15 cellular contexts compared by ENCODE assay signal in genomic region chr3:61727435-61727834, GRCh38.
DNase-seq lines count a peak whose midpoint lies in the region; ATAC-seq and TF ChIP-seq lines count a peak whose summit lies in the region.
"Had no signal": no experiment of that assay in that cellular context is flagged by ENCODE, and none has a peak within 500 bp of the region (broad histone marks: within the 10 kb centered on the region; RNA-seq: fewer than 3 reads in every experiment).

No MANE protein-coding gene starts in this region.

- H3K9ac ChIP-seq in OCI-LY3 (ENCODE audit: low read length) = peak overlapping the region; percentile 5; the same call in 1 of the 2 replicates
- H3K9ac ChIP-seq: BLaER1 had no signal

- H3K4me2 ChIP-seq in OCI-LY3 (ENCODE audit: low read length) = peak overlapping the region; percentile 43
- H3K4me2 ChIP-seq: BLaER1 had no signal

- H3K4me1 ChIP-seq in cardiac muscle cell (ENCODE audit: low read depth) (peaks cover 18% of the 10 kb centered on the region), OCI-LY3 (ENCODE audit: low read length) (peaks cover 68% of the 10 kb centered on the region)
- H3K4me1 ChIP-seq: BLaER1 had no signal

- H3K27ac ChIP-seq in cardiac muscle cell (peak overlapping the region; percentile 57), OCI-LY3 (ENCODE audit: low read length) (peak overlapping the region; percentile 3; the same call in 1 of the 2 replicates)
- H3K27ac ChIP-seq: 22Rv1, BLaER1 had no signal

- no peak overlapping the region for H2AFZ ChIP-seq in OCI-LY3 (ENCODE audit: low read depth, low read length)

- intact Hi-C loops in Right ventricle myocardium superior (cut with DNase I) = no loop called here

- no peaks in the 10 kb centered on the region for H4K20me1 ChIP-seq in OCI-LY3 (ENCODE audit: insufficient read depth, low read length)

- no peaks in the 10 kb centered on the region for H3K36me3 ChIP-seq in cardiac muscle cell
- no peaks in the 10 kb centered on the region for H3K36me3 ChIP-seq in OCI-LY3 (replicated peaks; ENCODE audit: low read depth, low read length)
- H3K36me3 ChIP-seq: BLaER1, HAP-1 had no signal

- peaks cover 36% of the 10 kb centered on the region for H3K79me2 ChIP-seq in OCI-LY3 (ENCODE audit: low read length)

- no peak overlapping the region for H3K4me3 ChIP-seq in cardiac muscle cell
- H3K4me3 ChIP-seq in OCI-LY3 (ENCODE audit: low read length) = peak overlapping the region; percentile 19; the same call in 1 of the 2 replicates
- H3K4me3 ChIP-seq: BLaER1, HAP-1 had no signal

- H3K27me3 ChIP-seq in cardiac muscle cell (no peaks in the 10 kb centered on the region), OCI-LY3 (ENCODE audit: low read depth, low read length) (no peaks in the 10 kb centered on the region)
- H3K27me3 ChIP-seq: BLaER1 had no signal

- DNase-seq in cardiac muscle cell (ENCODE audit: low read depth in 1 of 2, low spot score in 1 of 2) (no peak), Right ventricle myocardium superior (no peak), kidney tubule cell (ENCODE audit: low spot score) (peak; percentile 13), renal cortical epithelial cell (ENCODE audit: low read depth) (peak; percentile 42), COLO829 (ENCODE audit: low spot score) (no peak)
- DNase-seq: CD8-positive, alpha-beta memory T cell; DMS 273 treated with DMSO at 0.1 percent for 48 hours; GOT3; KG1 had no signal

- H3K9me3 ChIP-seq in cardiac muscle cell (ENCODE audit: low read depth) (no peaks in the 10 kb centered on the region), OCI-LY3 (ENCODE audit: insufficient read depth, low read length) (no peaks in the 10 kb centered on the region)
- H3K9me3 ChIP-seq: HAP-1 had no signal

- ATAC-seq in Right ventricle myocardium superior (ENCODE audit: poor library complexity) = no peak
- ATAC-seq in HG02981 (IDR thresholded peaks at IDR 0.05; ENCODE audit: unreplicated experiment) = no peak
- no peak for ATAC-seq in HG03196 (IDR thresholded peaks at IDR 0.05; ENCODE audit: unreplicated experiment)

- TF ChIP-seq CTCF in cardiac muscle cell (IDR thresholded peaks at IDR 0.05; ENCODE audit: low read depth, low read length) (no peak), OCI-LY3 (IDR thresholded peaks at IDR 0.05; ENCODE audit: low read depth, low read length) (no peak)

Comparison
In these comparisons a context has a peak if more than half of its experiments do, and no peak if none do; other contexts are left out.
1. DNase-seq: peak in kidney tubule cell (single experiment) and renal cortical epithelial cell (single experiment); none in cardiac muscle cell (0 of 2), Right ventricle myocardium superior (single experiment) and COLO829 (single experiment).